16 cellular contexts compared by ENCODE assay signal in genomic region chr11:125946712-125947418, GRCh38. TPM values are rescaled to one million over a fixed set of nuclear protein-coding genes. Genes with fewer than 3 reads are reported as not detected.
DNase-seq lines count a peak whose midpoint lies in the region; ATAC-seq and TF ChIP-seq lines count a peak whose summit lies in the region.
"Had no signal": no experiment of that assay in that cellular context is flagged by ENCODE, and none has a peak within 500 bp of the region (broad histone marks: within the 10 kb centered on the region; RNA-seq: fewer than 3 reads in every experiment).

No MANE protein-coding gene starts in this region.

- H3K9me3 Mint-ChIP-seq in type B pancreatic cell = no peaks in the 10 kb centered on the region
- H3K9me3 Mint-ChIP-seq: CD4-positive, CD25-positive, alpha-beta regulatory T cell; HFFc6 had no signal

- peaks cover 28% of the 10 kb centered on the region for H3K4me1 Mint-ChIP-seq in type B pancreatic cell (ENCODE audit: unreplicated experiment)

- DNase-seq in activated CD8-positive, alpha-beta memory T cell treated with anti-CD3 and anti-CD28 coated beads for 24 hours = peak; percentile 42
- no peak for DNase-seq in activated CD8-positive, alpha-beta memory T cell treated with anti-CD3 and anti-CD28 coated beads, Interleukin-2, amount 50 U/mL, for 48 hours
- DNase-seq in ELF-1 (ENCODE audit: low read depth, low spot score) (peak; percentile 0), left lobe of liver (ENCODE audit: low spot score) (peak; percentile 29), type B pancreatic cell (ENCODE audit: extremely low spot score, unreplicated experiment) (peak; percentile 60), NCI-H69 (lab: John Stamatoyannopoulos, UW) (no peak), SIG-M5 (lab: John Stamatoyannopoulos, UW) (no peak)
- DNase-seq: CD4-positive, CD25-positive, alpha-beta regulatory T cell; DMS 273 treated with DMSO at 0.1 percent for 48 hours; GOT3; HCEC 1CT; HFFc6 had no signal

- no peaks in the 10 kb centered on the region for H3K36me3 Mint-ChIP-seq in type B pancreatic cell
- H3K36me3 Mint-ChIP-seq: CD4-positive, CD25-positive, alpha-beta regulatory T cell had no signal

- H3K27ac Mint-ChIP-seq in type B pancreatic cell = no peak overlapping the region
- H3K27ac Mint-ChIP-seq: CD4-positive, CD25-positive, alpha-beta regulatory T cell; HFFc6 had no signal

- H3K27me3 Mint-ChIP-seq in type B pancreatic cell = peaks cover 13% of the 10 kb centered on the region
- H3K27me3 Mint-ChIP-seq: CD4-positive, CD25-positive, alpha-beta regulatory T cell had no signal

- ATAC-seq in left lobe of liver (no peak), HG02610 (IDR thresholded peaks at IDR 0.05; ENCODE audit: unreplicated experiment) (no peak)
- ATAC-seq: HepG2 had no signal

- H3K4me3 Mint-ChIP-seq in type B pancreatic cell = no peak overlapping the region
- H3K4me3 Mint-ChIP-seq: CD4-positive, CD25-positive, alpha-beta regulatory T cell; HFFc6 had no signal

- TF ChIP-seq CTCF in type B pancreatic cell (conservative IDR thresholded peaks at IDR 0.05) = no peak

RNA-seq across cellular contexts. Expression of gene VSIG10L2, which starts 1.0 kb away (rescaled TPM):
- total RNA-seq in left lobe of liver (not detected), type B pancreatic cell (ENCODE audit: low replicate concordance) (0.31 TPM in 1 of 2 replicates, not detected in the other)
- total RNA-seq: A673; CD4-positive, CD25-positive, alpha-beta regulatory T cell; Daoy; HepG2; HFFc6 had no signal

RNA-seq across cellular contexts. Expression of gene DDX25, which starts 42.6 kb away (rescaled TPM):
- total RNA-seq in left lobe of liver (0.15 TPM), type B pancreatic cell (ENCODE audit: low replicate concordance) (0.79 and 1.8 TPM in 2 replicates)
- total RNA-seq: CD4-positive, CD25-positive, alpha-beta regulatory T cell; HFFc6 had no signal

RNA-seq across cellular contexts. Expression of gene PUS3, which starts 43.9 kb away (rescaled TPM):
- total RNA-seq in left lobe of liver (19.1 TPM), type B pancreatic cell (ENCODE audit: low replicate concordance) (11.9 and 13.5 TPM in 2 replicates)

RNA-seq across cellular contexts. Expression of gene HYLS1, which starts 59.4 kb away (rescaled TPM):
- total RNA-seq in left lobe of liver (2.9 TPM), type B pancreatic cell (ENCODE audit: low replicate concordance) (4.3 and 6.5 TPM in 2 replicates)

Comparison
In these comparisons a context has a peak if more than half of its experiments do, and no peak if none do; other contexts are left out.
1. DNase-seq: peak in activated CD8-positive, alpha-beta memory T cell treated with anti-CD3 and anti-CD28 coated beads for 24 hours (single experiment), ELF-1 (single experiment), left lobe of liver (single experiment) and type B pancreatic cell (single experiment); none in activated CD8-positive, alpha-beta memory T cell treated with anti-CD3 and anti-CD28 coated beads, Interleukin-2, amount 50 U/mL, for 48 hours (single experiment), NCI-H69 (single experiment) and SIG-M5 (single experiment).